ENCODE assay signal across 1 cellular context in genomic region chr18:5237723-5238370, GRCh38.
A peak's percentile ranks its signal among the peaks of the same experiment; 100 is the strongest.
TF ChIP-seq lines count a peak whose summit lies in the region.

No MANE protein-coding gene starts in this region.

TF ChIP-seq in HepG2, 621 proteins besides CTCF, POLR2A, EP300 and RAD21 (continued from another document and continues in another):
- TF ChIP-seq, protein P1, sequence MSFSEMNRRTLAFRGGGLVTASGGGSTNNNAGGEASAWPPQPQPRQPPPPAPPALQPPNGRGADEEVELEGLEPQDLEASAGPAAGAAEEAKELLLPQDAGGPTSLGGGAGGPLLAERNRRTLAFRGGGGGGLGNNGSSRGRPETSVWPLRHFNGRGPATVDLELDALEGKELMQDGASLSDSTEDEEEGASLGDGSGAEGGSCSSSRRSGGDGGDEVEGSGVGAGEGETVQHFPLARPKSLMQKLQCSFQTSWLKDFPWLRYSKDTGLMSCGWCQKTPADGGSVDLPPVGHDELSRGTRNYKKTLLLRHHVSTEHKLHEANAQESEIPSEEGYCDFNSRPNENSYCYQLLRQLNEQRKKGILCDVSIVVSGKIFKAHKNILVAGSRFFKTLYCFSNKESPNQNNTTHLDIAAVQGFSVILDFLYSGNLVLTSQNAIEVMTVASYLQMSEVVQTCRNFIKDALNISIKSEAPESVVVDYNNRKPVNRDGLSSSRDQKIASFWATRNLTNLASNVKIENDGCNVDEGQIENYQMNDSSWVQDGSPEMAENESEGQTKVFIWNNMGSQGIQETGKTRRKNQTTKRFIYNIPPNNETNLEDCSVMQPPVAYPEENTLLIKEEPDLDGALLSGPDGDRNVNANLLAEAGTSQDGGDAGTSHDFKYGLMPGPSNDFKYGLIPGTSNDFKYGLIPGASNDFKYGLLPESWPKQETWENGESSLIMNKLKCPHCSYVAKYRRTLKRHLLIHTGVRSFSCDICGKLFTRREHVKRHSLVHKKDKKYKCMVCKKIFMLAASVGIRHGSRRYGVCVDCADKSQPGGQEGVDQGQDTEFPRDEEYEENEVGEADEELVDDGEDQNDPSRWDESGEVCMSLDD (CRISPR knock-in tag; IDR thresholded peaks at IDR 0.05; ENCODE audit: borderline replicate concordance) = peak; percentile 63; the same call in 1 of the 2 replicates
- TF ChIP-seq NAIF1 (CRISPR knock-in tag; IDR thresholded peaks at IDR 0.05; ENCODE audit: borderline replicate concordance) (peak; percentile 57; the same call in 1 of the 2 replicates), ZNF512 (CRISPR knock-in tag; IDR thresholded peaks at IDR 0.05) (no peak), ZNF552 (CRISPR knock-in tag; IDR thresholded peaks at IDR 0.05; ENCODE audit: borderline replicate concordance) (peak; percentile 73; the same call in 1 of the 2 replicates), POLR2AphosphoS5 (IDR thresholded peaks at IDR 0.05; ENCODE audit: low read depth, low read length) (peak; percentile 72), KAT8 (CRISPR knock-in tag; IDR thresholded peaks at IDR 0.05) (peak; percentile 92), MTF2 (CRISPR knock-in tag; IDR thresholded peaks at IDR 0.05; ENCODE audit: borderline replicate concordance) (peak; percentile 70; the same call in 1 of the 2 replicates), PRDM10 (CRISPR knock-in tag; IDR thresholded peaks at IDR 0.05; ENCODE audit: low read depth) (no peak), JUN (CRISPR knock-in tag; IDR thresholded peaks at IDR 0.05) (0 out of 2 replicates have a peak, but pooled peaks have one; percentile 13), ZMYM4 (CRISPR knock-in tag; IDR thresholded peaks at IDR 0.05) (peak; percentile 76), TRIM22 (IDR thresholded peaks at IDR 0.05) (no peak), ZNF335 (CRISPR knock-in tag; IDR thresholded peaks at IDR 0.05) (0 out of 2 replicates have a peak, but pooled peaks have one; percentile 44), SKI (IDR thresholded peaks at IDR 0.05; ENCODE audit: partially characterized antibody) (peak; percentile 20), ARNT (IDR thresholded peaks at IDR 0.05) (no peak), ATF4 (CRISPR knock-in tag; IDR thresholded peaks at IDR 0.05) (no peak; a peak in 1 of 4 replicates), ZSCAN25 (CRISPR knock-in tag; IDR thresholded peaks at IDR 0.05) (peak; percentile 56; the same call in 1 of the 2 replicates), MZF1 (CRISPR knock-in tag; IDR thresholded peaks at IDR 0.05; ENCODE audit: borderline replicate concordance) (no peak), ZIK1 (CRISPR knock-in tag; IDR thresholded peaks at IDR 0.05; ENCODE audit: borderline replicate concordance, low read depth) (peak; percentile 69; the same call in 1 of the 2 replicates), PHB2 (IDR thresholded peaks at IDR 0.05; ENCODE audit: partially characterized antibody) (no peak), ATF6 (CRISPR knock-in tag; conservative IDR thresholded peaks at IDR 0.05) (no peak), MAZ (IDR thresholded peaks at IDR 0.05; ENCODE audit: borderline replicate concordance, low read depth, low read length) (peak; percentile 74), MAZ (CRISPR knock-in tag; IDR thresholded peaks at IDR 0.05; ENCODE audit: low read depth) (peak; percentile 91), SMARCE1 (IDR thresholded peaks at IDR 0.05; ENCODE audit: borderline replicate concordance) (no peak), CEBPB (IDR thresholded peaks at IDR 0.05; ENCODE audit: borderline replicate concordance, low read depth, low read length) (no peak), TIGD3 (CRISPR knock-in tag; IDR thresholded peaks at IDR 0.05; ENCODE audit: borderline replicate concordance) (no peak)
- TF ChIP-seq, protein P2, sequence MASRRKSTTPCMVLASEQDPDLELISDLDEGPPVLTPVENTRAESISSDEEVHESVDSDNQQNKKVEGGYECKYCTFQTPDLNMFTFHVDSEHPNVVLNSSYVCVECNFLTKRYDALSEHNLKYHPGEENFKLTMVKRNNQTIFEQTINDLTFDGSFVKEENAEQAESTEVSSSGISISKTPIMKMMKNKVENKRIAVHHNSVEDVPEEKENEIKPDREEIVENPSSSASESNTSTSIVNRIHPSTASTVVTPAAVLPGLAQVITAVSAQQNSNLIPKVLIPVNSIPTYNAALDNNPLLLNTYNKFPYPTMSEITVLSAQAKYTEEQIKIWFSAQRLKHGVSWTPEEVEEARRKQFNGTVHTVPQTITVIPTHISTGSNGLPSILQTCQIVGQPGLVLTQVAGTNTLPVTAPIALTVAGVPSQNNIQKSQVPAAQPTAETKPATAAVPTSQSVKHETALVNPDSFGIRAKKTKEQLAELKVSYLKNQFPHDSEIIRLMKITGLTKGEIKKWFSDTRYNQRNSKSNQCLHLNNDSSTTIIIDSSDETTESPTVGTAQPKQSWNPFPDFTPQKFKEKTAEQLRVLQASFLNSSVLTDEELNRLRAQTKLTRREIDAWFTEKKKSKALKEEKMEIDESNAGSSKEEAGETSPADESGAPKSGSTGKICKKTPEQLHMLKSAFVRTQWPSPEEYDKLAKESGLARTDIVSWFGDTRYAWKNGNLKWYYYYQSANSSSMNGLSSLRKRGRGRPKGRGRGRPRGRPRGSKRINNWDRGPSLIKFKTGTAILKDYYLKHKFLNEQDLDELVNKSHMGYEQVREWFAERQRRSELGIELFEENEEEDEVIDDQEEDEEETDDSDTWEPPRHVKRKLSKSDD (CRISPR knock-in tag; IDR thresholded peaks at IDR 0.05; ENCODE audit: low read depth) = peak; percentile 79; the same call in 1 of the 2 replicates
- TF ChIP-seq, protein P3, sequence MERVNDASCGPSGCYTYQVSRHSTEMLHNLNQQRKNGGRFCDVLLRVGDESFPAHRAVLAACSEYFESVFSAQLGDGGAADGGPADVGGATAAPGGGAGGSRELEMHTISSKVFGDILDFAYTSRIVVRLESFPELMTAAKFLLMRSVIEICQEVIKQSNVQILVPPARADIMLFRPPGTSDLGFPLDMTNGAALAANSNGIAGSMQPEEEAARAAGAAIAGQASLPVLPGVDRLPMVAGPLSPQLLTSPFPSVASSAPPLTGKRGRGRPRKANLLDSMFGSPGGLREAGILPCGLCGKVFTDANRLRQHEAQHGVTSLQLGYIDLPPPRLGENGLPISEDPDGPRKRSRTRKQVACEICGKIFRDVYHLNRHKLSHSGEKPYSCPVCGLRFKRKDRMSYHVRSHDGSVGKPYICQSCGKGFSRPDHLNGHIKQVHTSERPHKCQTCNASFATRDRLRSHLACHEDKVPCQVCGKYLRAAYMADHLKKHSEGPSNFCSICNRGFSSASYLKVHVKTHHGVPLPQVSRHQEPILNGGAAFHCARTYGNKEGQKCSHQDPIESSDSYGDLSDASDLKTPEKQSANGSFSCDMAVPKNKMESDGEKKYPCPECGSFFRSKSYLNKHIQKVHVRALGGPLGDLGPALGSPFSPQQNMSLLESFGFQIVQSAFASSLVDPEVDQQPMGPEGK (CRISPR knock-in tag; IDR thresholded peaks at IDR 0.05) = peak; percentile 71
- TF ChIP-seq, protein P4, sequence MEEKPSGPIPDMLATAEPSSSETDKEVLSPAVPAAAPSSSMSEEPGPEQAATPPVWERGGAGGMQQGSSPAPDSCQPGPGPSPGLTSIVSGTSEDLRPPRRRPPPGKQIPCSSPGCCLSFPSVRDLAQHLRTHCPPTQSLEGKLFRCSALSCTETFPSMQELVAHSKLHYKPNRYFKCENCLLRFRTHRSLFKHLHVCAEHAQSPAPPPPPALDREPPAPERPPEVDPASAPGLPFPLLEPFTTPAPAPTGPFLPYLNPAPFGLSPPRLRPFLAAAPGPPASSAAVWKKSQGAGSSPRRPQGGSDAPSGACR (CRISPR knock-in tag; IDR thresholded peaks at IDR 0.05) = no peak
- TF ChIP-seq, protein P5, sequence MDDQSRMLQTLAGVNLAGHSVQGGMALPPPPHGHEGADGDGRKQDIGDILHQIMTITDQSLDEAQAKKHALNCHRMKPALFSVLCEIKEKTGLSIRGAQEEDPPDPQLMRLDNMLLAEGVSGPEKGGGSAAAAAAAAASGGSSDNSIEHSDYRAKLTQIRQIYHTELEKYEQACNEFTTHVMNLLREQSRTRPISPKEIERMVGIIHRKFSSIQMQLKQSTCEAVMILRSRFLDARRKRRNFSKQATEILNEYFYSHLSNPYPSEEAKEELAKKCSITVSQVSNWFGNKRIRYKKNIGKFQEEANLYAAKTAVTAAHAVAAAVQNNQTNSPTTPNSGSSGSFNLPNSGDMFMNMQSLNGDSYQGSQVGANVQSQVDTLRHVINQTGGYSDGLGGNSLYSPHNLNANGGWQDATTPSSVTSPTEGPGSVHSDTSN (CRISPR knock-in tag; IDR thresholded peaks at IDR 0.05; ENCODE audit: borderline replicate concordance) = 0 out of 2 replicates have a peak, but pooled peaks have one; percentile 60
